Comparison of ENCODE assay signal across 41 cellular contexts in the genomic region with DNA sequence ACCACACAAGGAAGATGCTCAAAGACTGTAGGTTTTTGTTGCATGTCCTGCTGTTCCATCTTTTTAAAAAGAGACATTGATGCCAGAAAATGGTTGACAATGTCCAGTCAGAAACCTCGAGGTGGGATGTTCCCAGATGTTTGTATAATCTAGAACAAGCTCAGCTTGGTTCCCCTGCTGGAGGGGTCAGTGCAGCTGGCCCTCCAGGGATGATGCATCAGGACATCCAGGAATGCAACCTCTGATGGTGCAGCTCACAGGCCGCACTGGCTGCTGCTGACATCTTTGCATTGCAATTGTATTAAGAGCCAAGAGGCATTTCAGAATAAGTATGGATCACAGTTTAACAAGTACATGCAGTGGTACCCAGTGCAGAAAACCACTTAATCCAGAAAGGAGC.
"Had no signal": no experiment of that assay in that cellular context is flagged by ENCODE, and none has a peak within 500 bp of the region (broad histone marks: within the 10 kb centered on the region; RNA-seq: fewer than 3 reads in every experiment).

No MANE protein-coding gene starts in this region.

- DNase-seq: activated effector memory CD4-positive, alpha-beta T cell treated with anti-CD3 and anti-CD28 coated beads, Interleukin-2, amount 50 U/mL, for 16 hours; activated effector memory CD4-positive, alpha-beta T cell treated with Interleukin-2 at 50 U/mL for 16 hours; activated gamma-delta T cell; activated gamma-delta T cell treated with Interleukin-2 at 50 U/mL for 16 hours; activated naive CD4-positive, alpha-beta T cell; activated naive CD4-positive, alpha-beta T cell treated with anti-CD3 and anti-CD28 coated beads for 36 hours; activated naive CD4-positive, alpha-beta T cell treated with anti-CD3 and anti-CD28 coated beads, Interleukin-2, amount 10 ng/mL, durations not matched to agents 7 days and 5 days; activated naive CD4-positive, alpha-beta T cell treated with anti-CD3 and anti-CD28 coated beads, Interleukin-2, amount 50 U/mL, for 16 hours; activated naive CD4-positive, alpha-beta T cell treated with Interleukin-2 at 50 U/mL for 16 hours; activated naive CD8-positive, alpha-beta T cell treated with anti-CD3 and anti-CD28 coated beads for 36 hours; activated naive CD8-positive, alpha-beta T cell treated with anti-CD3 and anti-CD28 coated beads, Interleukin-2, amount 10 ng/mL, durations not matched to agents 7 days and 5 days; activated naive CD8-positive, alpha-beta T cell treated with anti-CD3 and anti-CD28 coated beads, Interleukin-2, amount 50 U/mL, for 24 hours; activated T-cell treated with anti-CD3 and anti-CD28 coated beads for 4 hours; activated T-cell treated with anti-CD3 and anti-CD28 coated beads, Interleukin-2, amount 50 U/mL, for 1 hour; activated T-cell treated with anti-CD3 and anti-CD28 coated beads, Interleukin-2, amount 50 U/mL, for 24 hours; activated T-cell treated with anti-CD3 and anti-CD28 coated beads, Interleukin-2, amount 50 U/mL, for 4 hours; activated T-cell treated with anti-CD3 and anti-CD28 coated beads, Interleukin-2, amount 50 U/mL, for 48 hours; activated T-cell treated with anti-CD3 and anti-CD28 coated beads, Interleukin-2, amount 50 U/mL, for 72 hours; adrenal gland; amniotic stem cell; amygdala; anterior cingulate cortex; aorta; body of pancreas; brain microvascular endothelial cell; caudate nucleus; central memory CD4-positive, alpha-beta T cell; cerebellar nuclear complex had no signal

- H3K4me3 Mint-ChIP-seq: activated naive CD4-positive, alpha-beta T cell treated with anti-CD3 and anti-CD28 coated beads for 36 hours; activated naive CD4-positive, alpha-beta T cell treated with anti-CD3 and anti-CD28 coated beads, Interleukin-2, amount 10 ng/mL, durations not matched to agents 7 days and 5 days; activated naive CD4-positive, alpha-beta T cell treated with anti-CD3 and anti-CD28 coated beads, Interleukin-2, amount 50 U/mL, for 24 hours; activated naive CD8-positive, alpha-beta T cell; activated naive CD8-positive, alpha-beta T cell treated with anti-CD3 and anti-CD28 coated beads for 36 hours; activated naive CD8-positive, alpha-beta T cell treated with anti-CD3 and anti-CD28 coated beads, Interleukin-2, amount 10 ng/mL, durations not matched to agents 7 days and 5 days; activated naive CD8-positive, alpha-beta T cell treated with anti-CD3 and anti-CD28 coated beads, Interleukin-2, amount 50 U/mL, for 24 hours; activated T-cell treated with anti-CD3 and anti-CD28 coated beads, Interleukin-2, amount 50 U/mL, for 24 hours; activated T-cell treated with anti-CD3 and anti-CD28 coated beads, Interleukin-2, amount 50 U/mL, for 4 hours; activated T-cell treated with anti-CD3 and anti-CD28 coated beads, Interleukin-2, amount 50 U/mL, for 72 hours; activated T-helper 1 cell treated with anti-CD3 and anti-CD28 coated beads, Interleukin-12 subunit alpha, Interleukin-12 subunit beta, Interleukin-2, Interleukin-4 antibody, amounts not matched to agents 30 ng/mL and 10 ng/mL and 1 ng/mL, durations not matched to agents 14 hours and 24 hours and 36 hours; activated T-helper 17 cell treated with anti-CD3 and anti-CD28 coated beads, Interleukin-2, amount 50 U/mL, for 72 hours; brain; central memory CD8-positive, alpha-beta T cell had no signal

- H3K36me3 ChIP-seq: adrenal gland, ascending aorta, brain microvascular endothelial cell, breast epithelium, cardiac muscle cell had no signal

- H3K27ac ChIP-seq: adrenal gland, ascending aorta, body of pancreas, brain microvascular endothelial cell, breast epithelium, cardiac muscle cell had no signal

- H3K27ac Mint-ChIP-seq: activated naive CD4-positive, alpha-beta T cell treated with anti-CD3 and anti-CD28 coated beads, Interleukin-2, amount 10 ng/mL, durations not matched to agents 7 days and 5 days; activated naive CD4-positive, alpha-beta T cell treated with anti-CD3 and anti-CD28 coated beads, Interleukin-2, amount 50 U/mL, for 24 hours; activated naive CD4-positive, alpha-beta T cell treated with anti-CD3 and anti-CD28 coated beads, Interleukin-2, amount 50 U/mL, for 72 hours; activated naive CD8-positive, alpha-beta T cell; activated naive CD8-positive, alpha-beta T cell treated with anti-CD3 and anti-CD28 coated beads for 36 hours; activated naive CD8-positive, alpha-beta T cell treated with anti-CD3 and anti-CD28 coated beads, Interleukin-2, amount 10 ng/mL, durations not matched to agents 7 days and 5 days; activated naive CD8-positive, alpha-beta T cell treated with anti-CD3 and anti-CD28 coated beads, Interleukin-2, amount 50 U/mL, for 24 hours; activated T-cell treated with anti-CD3 and anti-CD28 coated beads, Interleukin-2, amount 50 U/mL, for 24 hours; activated T-cell treated with anti-CD3 and anti-CD28 coated beads, Interleukin-2, amount 50 U/mL, for 72 hours; activated T-helper 1 cell treated with anti-CD3 and anti-CD28 coated beads, Interleukin-12 subunit alpha, Interleukin-12 subunit beta, Interleukin-2, Interleukin-4 antibody, amounts not matched to agents 30 ng/mL and 10 ng/mL and 1 ng/mL, durations not matched to agents 14 hours and 24 hours and 36 hours; activated T-helper 17 cell treated with anti-CD3 and anti-CD28 coated beads, Interleukin-2, amount 50 U/mL, for 72 hours; activated T-helper 2 cell treated with anti-CD3 and anti-CD28 coated beads, Interferon-gamma antibody, Interleukin-2, Interleukin-4, amounts not matched to agents 10 μg/mL and 5 μg/mL and 100 μg/mL, durations not matched to agents 14 hours and 24 hours and 36 hours; brain had no signal

- H3K9me3 ChIP-seq: adrenal gland, ascending aorta, body of pancreas, breast epithelium had no signal

- ATAC-seq: activated naive CD4-positive, alpha-beta T cell treated with anti-CD3 and anti-CD28 coated beads, Interleukin-2, amount 50 U/mL, for 72 hours; activated naive CD8-positive, alpha-beta T cell treated with anti-CD3 and anti-CD28 coated beads, Interleukin-2, amount 50 U/mL, for 24 hours; activated T-cell treated with anti-CD3 and anti-CD28 coated beads, Interleukin-2, amount 50 U/mL, for 4 hours; activated T-cell treated with anti-CD3 and anti-CD28 coated beads, Interleukin-2, amount 50 U/mL, for 72 hours; activated T-helper 17 cell treated with anti-CD3 and anti-CD28 coated beads, Interleukin-2, amount 50 U/mL, for 72 hours; body of pancreas had no signal

- H3K4me3 ChIP-seq: adrenal gland, ascending aorta, body of pancreas, breast epithelium, cardiac muscle cell had no signal

- H3K9me3 Mint-ChIP-seq: activated naive CD4-positive, alpha-beta T cell treated with anti-CD3 and anti-CD28 coated beads, Interleukin-2, amount 50 U/mL, for 24 hours; activated naive CD8-positive, alpha-beta T cell treated with anti-CD3 and anti-CD28 coated beads, Interleukin-2, amount 10 ng/mL, durations not matched to agents 7 days and 5 days; activated T-cell treated with anti-CD3 and anti-CD28 coated beads, Interleukin-2, amount 50 U/mL, for 24 hours; activated T-helper 17 cell treated with anti-CD3 and anti-CD28 coated beads, Interleukin-2, amount 50 U/mL, for 72 hours; activated T-helper 2 cell treated with anti-CD3 and anti-CD28 coated beads, Interferon-gamma antibody, Interleukin-2, Interleukin-4, amounts not matched to agents 10 μg/mL and 5 μg/mL and 100 μg/mL, durations not matched to agents 14 hours and 24 hours and 36 hours; central memory CD8-positive, alpha-beta T cell had no signal

- H3K4me1 ChIP-seq: body of pancreas, breast epithelium had no signal

- H3K36me3 Mint-ChIP-seq: activated naive CD4-positive, alpha-beta T cell treated with anti-CD3 and anti-CD28 coated beads, Interleukin-2, amount 10 ng/mL, durations not matched to agents 7 days and 5 days; activated naive CD4-positive, alpha-beta T cell treated with anti-CD3 and anti-CD28 coated beads, Interleukin-2, amount 50 U/mL, for 24 hours; activated naive CD8-positive, alpha-beta T cell; activated naive CD8-positive, alpha-beta T cell treated with anti-CD3 and anti-CD28 coated beads, Interleukin-2, amount 10 ng/mL, durations not matched to agents 7 days and 5 days; brain had no signal

- H3K4me1 Mint-ChIP-seq: activated naive CD4-positive, alpha-beta T cell treated with anti-CD3 and anti-CD28 coated beads, Interleukin-2, amount 10 ng/mL, durations not matched to agents 7 days and 5 days; activated naive CD4-positive, alpha-beta T cell treated with anti-CD3 and anti-CD28 coated beads, Interleukin-2, amount 50 U/mL, for 24 hours; activated naive CD8-positive, alpha-beta T cell treated with anti-CD3 and anti-CD28 coated beads for 36 hours; activated naive CD8-positive, alpha-beta T cell treated with anti-CD3 and anti-CD28 coated beads, Interleukin-2, amount 10 ng/mL, durations not matched to agents 7 days and 5 days; activated T-helper 17 cell treated with anti-CD3 and anti-CD28 coated beads, Interleukin-2, amount 50 U/mL, for 72 hours; central memory CD8-positive, alpha-beta T cell had no signal

- H3K27me3 Mint-ChIP-seq: activated naive CD4-positive, alpha-beta T cell treated with anti-CD3 and anti-CD28 coated beads, Interleukin-2, amount 10 ng/mL, durations not matched to agents 7 days and 5 days; activated naive CD4-positive, alpha-beta T cell treated with anti-CD3 and anti-CD28 coated beads, Interleukin-2, amount 50 U/mL, for 24 hours; central memory CD8-positive, alpha-beta T cell had no signal

- H3K27me3 ChIP-seq: adrenal gland, ascending aorta, body of pancreas, brain microvascular endothelial cell, breast epithelium, cardiac muscle cell had no signal

- FAIRE-seq: astrocyte, bronchial epithelial cell had no signal
